In the genomic region with DNA sequence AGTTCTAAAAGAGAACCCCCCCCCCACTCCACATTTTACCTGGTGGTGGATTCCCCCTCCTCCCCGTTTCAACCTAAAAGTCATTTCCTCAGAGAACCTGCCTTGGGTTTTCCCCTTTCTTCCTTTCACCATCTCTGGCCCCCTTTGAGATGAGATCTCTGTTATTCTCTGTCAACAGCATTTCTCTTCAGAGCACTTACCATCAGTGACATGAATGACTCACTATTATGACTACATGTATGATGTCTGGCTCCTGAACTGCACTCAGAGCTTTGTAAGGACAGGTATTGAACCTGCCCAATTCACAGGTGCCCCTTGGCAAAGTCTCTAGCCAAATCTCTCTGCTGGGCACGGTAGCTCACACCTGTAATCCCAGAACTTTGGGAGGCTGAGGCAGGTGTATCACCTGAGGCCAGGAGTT, we compare ENCODE assay signal across 10 cellular contexts.
DNase-seq lines count a peak whose midpoint lies in the region; ATAC-seq and TF ChIP-seq lines count a peak whose summit lies in the region.
"Had no signal": no experiment of that assay in that cellular context is flagged by ENCODE, and none has a peak within 500 bp of the region (broad histone marks: within the 10 kb centered on the region; RNA-seq: fewer than 3 reads in every experiment).

No MANE protein-coding gene starts in this region.

- H3K4me3 Mint-ChIP-seq in T-helper 2 cell treated with Interferon-gamma antibody and Interleukin-4, amounts not matched to agents 5 μg/mL and 100 μg/mL, for 36 hours: no peak overlapping the region

- TF ChIP-seq CTCF in choroid plexus epithelial cell (conservative IDR thresholded peaks at IDR 0.05; ENCODE audit: low read depth, low read length) (no peak), Peyer's patch (IDR thresholded peaks at IDR 0.05) (no peak)

- no peak for ATAC-seq in HG03159 (IDR thresholded peaks at IDR 0.05; ENCODE audit: unreplicated experiment)
- ATAC-seq in GM21447 (IDR thresholded peaks at IDR 0.05; ENCODE audit: unreplicated experiment): no peak
- ATAC-seq: SK-N-SH treated with all-trans-retinoic acid at 6 μM for 48 hours had no signal

- H3K4me1 ChIP-seq in Peyer's patch: no peaks in the 10 kb centered on the region

- no peaks in the 10 kb centered on the region for H3K36me3 Mint-ChIP-seq in T-helper 2 cell treated with Interferon-gamma antibody and Interleukin-4, amounts not matched to agents 5 μg/mL and 100 μg/mL, for 36 hours (ENCODE audit: low read depth)

- H3K9me3 Mint-ChIP-seq in T-helper 2 cell treated with Interferon-gamma antibody and Interleukin-4, amounts not matched to agents 5 μg/mL and 100 μg/mL, for 36 hours: no peaks in the 10 kb centered on the region

- no peaks in the 10 kb centered on the region for H3K9me3 ChIP-seq in Peyer's patch

- peaks cover 11% of the 10 kb centered on the region for H3K4me1 Mint-ChIP-seq in T-helper 2 cell treated with Interferon-gamma antibody and Interleukin-4, amounts not matched to agents 5 μg/mL and 100 μg/mL, for 36 hours (ENCODE audit: low read depth)

- H3K36me3 ChIP-seq in Peyer's patch: no peaks in the 10 kb centered on the region

- TF ChIP-seq POLR2A in Peyer's patch (IDR thresholded peaks at IDR 0.05): no peak

- H3K27ac ChIP-seq in Peyer's patch: no peak overlapping the region

- no peaks in the 10 kb centered on the region for H3K27me3 Mint-ChIP-seq in T-helper 2 cell treated with Interferon-gamma antibody and Interleukin-4, amounts not matched to agents 5 μg/mL and 100 μg/mL, for 36 hours (ENCODE audit: low read depth)

- peak; percentile 61 for DNase-seq in activated effector memory CD4-positive, alpha-beta T cell treated with anti-CD3 and anti-CD28 coated beads, Interleukin-2, amount 50 U/mL, for 16 hours
- no peak for DNase-seq in activated effector memory CD4-positive, alpha-beta T cell treated with Interleukin-2 at 50 U/mL for 16 hours
- peak; percentile 45 for DNase-seq in T-helper 2 cell treated with Interferon-gamma antibody and Interleukin-4, amounts not matched to agents 5 μg/mL and 100 μg/mL, for 36 hours (ENCODE audit: low spot score)
- DNase-seq in choroid plexus epithelial cell (ENCODE audit: low read depth): peak; percentile 2
- DNase-seq in stimulated activated naive CD4-positive, alpha-beta T cell treated with Interleukin-2 at 50 U/mL for 16 hours (lab: John Stamatoyannopoulos, UW): peak; percentile 30
- DNase-seq in Peyer's patch: no peak
- DNase-seq: NCI-H446 had no signal

- peak overlapping the region; percentile 44 for H3K27ac Mint-ChIP-seq in T-helper 2 cell treated with Interferon-gamma antibody and Interleukin-4, amounts not matched to agents 5 μg/mL and 100 μg/mL, for 36 hours

- no peaks in the 10 kb centered on the region for H3K27me3 ChIP-seq in Peyer's patch

- H3K4me3 ChIP-seq in choroid plexus epithelial cell (ENCODE audit: low read depth, low read length) (no peak overlapping the region), Peyer's patch (no peak overlapping the region)

Comparison
In these comparisons a context has a peak if more than half of its experiments do, and no peak if none do; other contexts are left out.
1. DNase-seq: peak in activated effector memory CD4-positive, alpha-beta T cell treated with anti-CD3 and anti-CD28 coated beads, Interleukin-2, amount 50 U/mL, for 16 hours (single experiment), T-helper 2 cell treated with Interferon-gamma antibody and Interleukin-4, amounts not matched to agents 5 μg/mL and 100 μg/mL, for 36 hours (single experiment), choroid plexus epithelial cell (single experiment) and stimulated activated naive CD4-positive, alpha-beta T cell treated with Interleukin-2 at 50 U/mL for 16 hours (single experiment); none in activated effector memory CD4-positive, alpha-beta T cell treated with Interleukin-2 at 50 U/mL for 16 hours (single experiment) and Peyer's patch (0 of 3).